In the genomic region with DNA sequence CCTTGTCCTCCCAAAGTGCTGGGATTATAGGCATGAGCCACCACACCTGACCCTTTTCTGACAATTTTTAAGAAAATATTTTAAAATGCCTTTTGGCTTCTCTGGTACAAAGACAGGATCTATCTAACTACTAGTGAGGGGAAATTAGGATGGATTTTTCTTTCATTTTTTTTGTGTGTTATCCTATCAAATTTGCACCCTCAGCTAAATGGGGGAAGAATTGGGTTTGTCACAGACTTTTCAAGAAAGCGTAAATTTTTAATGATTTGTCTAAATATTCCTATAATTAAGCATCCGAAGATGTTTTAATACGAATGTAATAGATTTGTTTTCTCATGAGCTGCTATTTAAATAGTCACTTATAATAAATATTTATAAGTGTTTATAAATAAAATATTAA, we compare ENCODE assay signal across 1 cellular context.
TF ChIP-seq lines count a peak whose summit lies in the region.

No MANE protein-coding gene starts in this region.

TF ChIP-seq in SK-N-SH treated with all-trans-retinoic acid at 6 μM for 48 hours, 23 proteins besides CTCF, POLR2A, EP300 and RAD21:
- TF ChIP-seq, protein P1, sequence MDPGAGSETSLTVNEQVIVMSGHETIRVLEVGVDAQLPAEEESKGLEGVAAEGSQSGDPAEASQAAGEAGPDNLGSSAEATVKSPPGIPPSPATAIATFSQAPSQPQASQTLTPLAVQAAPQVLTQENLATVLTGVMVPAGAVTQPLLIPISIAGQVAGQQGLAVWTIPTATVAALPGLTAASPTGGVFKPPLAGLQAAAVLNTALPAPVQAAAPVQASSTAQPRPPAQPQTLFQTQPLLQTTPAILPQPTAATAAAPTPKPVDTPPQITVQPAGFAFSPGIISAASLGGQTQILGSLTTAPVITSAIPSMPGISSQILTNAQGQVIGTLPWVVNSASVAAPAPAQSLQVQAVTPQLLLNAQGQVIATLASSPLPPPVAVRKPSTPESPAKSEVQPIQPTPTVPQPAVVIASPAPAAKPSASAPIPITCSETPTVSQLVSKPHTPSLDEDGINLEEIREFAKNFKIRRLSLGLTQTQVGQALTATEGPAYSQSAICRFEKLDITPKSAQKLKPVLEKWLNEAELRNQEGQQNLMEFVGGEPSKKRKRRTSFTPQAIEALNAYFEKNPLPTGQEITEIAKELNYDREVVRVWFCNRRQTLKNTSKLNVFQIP (CRISPR knock-in tag; IDR thresholded peaks at IDR 0.05; ENCODE audit: borderline replicate concordance, low read depth), result no peak
- TF ChIP-seq OSR1 (CRISPR knock-in tag; IDR thresholded peaks at IDR 0.05) (no peak), ISL1 (CRISPR knock-in tag; IDR thresholded peaks at IDR 0.05) (no peak), BACH2 (CRISPR knock-in tag; IDR thresholded peaks at IDR 0.05; ENCODE audit: borderline replicate concordance) (no peak)
TF ChIP-seq in SK-N-SH treated with all-trans-retinoic acid at 6 μM for 48 hours: peak in this region for 0.
